In the genomic region with DNA sequence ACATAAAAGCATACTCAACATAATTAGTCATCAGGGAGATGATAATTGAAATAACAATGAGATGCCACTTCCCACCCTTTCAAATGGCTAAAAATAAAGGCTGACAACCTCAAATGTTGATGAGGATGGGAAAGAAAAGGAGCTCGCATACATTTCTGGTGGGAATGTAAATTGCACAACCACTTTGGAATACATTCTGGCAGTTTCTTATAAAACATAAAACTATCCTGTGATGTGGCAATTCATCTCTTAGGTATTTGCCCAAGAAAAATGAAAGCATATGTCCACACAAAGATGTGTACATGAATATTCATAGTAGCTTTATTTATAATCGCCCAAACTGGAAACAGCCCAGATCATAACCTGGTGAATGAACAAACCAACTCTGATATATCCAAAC, we compare ENCODE assay signal across 1 cellular context.
TF ChIP-seq lines count a peak whose summit lies in the region.

No MANE protein-coding gene starts in this region.

TF ChIP-seq in HepG2, 621 proteins besides CTCF, POLR2A, EP300 and RAD21:
- TF ChIP-seq, protein P1, sequence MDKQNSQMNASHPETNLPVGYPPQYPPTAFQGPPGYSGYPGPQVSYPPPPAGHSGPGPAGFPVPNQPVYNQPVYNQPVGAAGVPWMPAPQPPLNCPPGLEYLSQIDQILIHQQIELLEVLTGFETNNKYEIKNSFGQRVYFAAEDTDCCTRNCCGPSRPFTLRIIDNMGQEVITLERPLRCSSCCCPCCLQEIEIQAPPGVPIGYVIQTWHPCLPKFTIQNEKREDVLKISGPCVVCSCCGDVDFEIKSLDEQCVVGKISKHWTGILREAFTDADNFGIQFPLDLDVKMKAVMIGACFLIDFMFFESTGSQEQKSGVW (CRISPR knock-in tag; IDR thresholded peaks at IDR 0.05; ENCODE audit: borderline replicate concordance) = no peak
- TF ChIP-seq ZSCAN21 (CRISPR knock-in tag; IDR thresholded peaks at IDR 0.05; ENCODE audit: borderline replicate concordance) (no peak), RARA (CRISPR knock-in tag; IDR thresholded peaks at IDR 0.05) (no peak)
